22 cellular contexts compared by ENCODE assay signal in genomic region chr7:158935062-158935461, GRCh38.
DNase-seq lines count a peak whose midpoint lies in the region; ATAC-seq, FAIRE-seq and TF ChIP-seq lines count a peak whose summit lies in the region.
"Had no signal": no experiment of that assay in that cellular context is flagged by ENCODE, and none has a peak within 500 bp of the region (broad histone marks: within the 10 kb centered on the region; RNA-seq: fewer than 3 reads in every experiment).

No MANE protein-coding gene starts in this region.

- TF ChIP-seq CTCF in right lobe of liver (IDR thresholded peaks at IDR 0.05) (no peak), pancreas (IDR thresholded peaks at IDR 0.05) (no peak)

- no peak overlapping the region for H3K4me3 Mint-ChIP-seq in stimulated activated effector memory CD8-positive, alpha-beta T cell treated with anti-CD3 and anti-CD28 coated beads, Interleukin-12 subunit alpha, Interleukin-12 subunit beta, amount 100 ng/mL, for 72 hours
- H3K4me3 Mint-ChIP-seq: CD4-positive, alpha-beta T cell; CD8-positive, alpha-beta T cell had no signal

- no peaks in the 10 kb centered on the region for H3K4me1 Mint-ChIP-seq in stimulated activated effector memory CD8-positive, alpha-beta T cell treated with anti-CD3 and anti-CD28 coated beads, Interleukin-12 subunit alpha, Interleukin-12 subunit beta, amount 100 ng/mL, for 72 hours

- peaks cover 27% of the 10 kb centered on the region for H3K36me3 Mint-ChIP-seq in stimulated activated effector memory CD8-positive, alpha-beta T cell treated with anti-CD3 and anti-CD28 coated beads, Interleukin-12 subunit alpha, Interleukin-12 subunit beta, amount 100 ng/mL, for 72 hours

- intact Hi-C loops in right lobe of liver (cut with DNase I) (no loop called here), pancreas (cut with DNase I) (no loop called here)

- H3K27ac Mint-ChIP-seq in stimulated activated effector memory CD8-positive, alpha-beta T cell treated with anti-CD3 and anti-CD28 coated beads, Interleukin-12 subunit alpha, Interleukin-12 subunit beta, amount 100 ng/mL, for 72 hours: no peak overlapping the region
- H3K27ac Mint-ChIP-seq: CD4-positive, alpha-beta T cell; CD8-positive, alpha-beta T cell had no signal

- ATAC-seq in left lobe of liver (peak; percentile 81), right lobe of liver (peak; percentile 35 to 70 (median 55)), pancreas (peak; percentile 46 to 71 (median 62)), GM21717 (IDR thresholded peaks at IDR 0.05; ENCODE audit: unreplicated experiment) (no peak)
- ATAC-seq in stimulated activated effector memory CD8-positive, alpha-beta T cell treated with anti-CD3 and anti-CD28 coated beads, Interleukin-12 subunit alpha, Interleukin-12 subunit beta, amount 100 ng/mL, for 72 hours: no peak
- ATAC-seq: CD8-positive, alpha-beta T cell had no signal

- H3K9me3 ChIP-seq in right lobe of liver (no peaks in the 10 kb centered on the region), pancreas (no peaks in the 10 kb centered on the region)
- H3K9me3 ChIP-seq: BE2C, Caco-2 had no signal

- no peak for FAIRE-seq in pancreas (lab: Jason Lieb, UNC)
- FAIRE-seq: A204.1, D721Med, G401.6, GM12891 had no signal

- peaks cover 19% of the 10 kb centered on the region for H3K9me3 Mint-ChIP-seq in stimulated activated effector memory CD8-positive, alpha-beta T cell treated with anti-CD3 and anti-CD28 coated beads, Interleukin-12 subunit alpha, Interleukin-12 subunit beta, amount 100 ng/mL, for 72 hours

- DNase-seq in left lobe of liver (ENCODE audit: low spot score) (no peak), right lobe of liver (no peak), pancreas (no peak), GM19238 (ENCODE audit: insufficient read length, low spot score) (no peak), iPS-NIHi11 (ENCODE audit: low spot score) (no peak)
- DNase-seq in stimulated activated effector memory CD8-positive, alpha-beta T cell treated with anti-CD3 and anti-CD28 coated beads, Interleukin-12 subunit alpha, Interleukin-12 subunit beta, amount 100 ng/mL, for 72 hours (ENCODE audit: low spot score in 2 of 2): no peak
- DNase-seq: 8988T; ACHN; BE2C; C1 segment of cervical spinal cord; Caco-2; Calu3; CD4-positive, alpha-beta T cell; CD8-positive, alpha-beta T cell; DMS79 treated with DMSO at 0.1 percent for 48 hours; GF-D8 had no signal

- H3K36me3 ChIP-seq in right lobe of liver: no peaks in the 10 kb centered on the region
- H3K36me3 ChIP-seq in pancreas: peaks cover 0 to 4% (median 0%) of the 10 kb centered on the region in 3 donors

- H3K27ac ChIP-seq in right lobe of liver (peak overlapping the region in 2 of 3 donors; percentile 9 to 16), pancreas (no peak overlapping the region)
- H3K27ac ChIP-seq: BLaER1 had no signal

- no peaks in the 10 kb centered on the region for H3K27me3 ChIP-seq in right lobe of liver
- no peaks in the 10 kb centered on the region for H3K27me3 ChIP-seq in pancreas
- H3K27me3 ChIP-seq: BE2C, BLaER1 had no signal

- H3K4me1 ChIP-seq in right lobe of liver (no peaks in the 10 kb centered on the region), pancreas (peaks cover 0 to 4% (median 0%) of the 10 kb centered on the region in 3 donors)
- H3K4me1 ChIP-seq: BE2C, BLaER1, Caco-2 had no signal

- 72% methylated on average over 5 of the region's 5 CpGs for WGBS in right lobe of liver (ENCODE audit: insufficient coverage, low coverage, low lambda C conversion rate, missing lambda C conversion rate)
- 56 to 63% methylated on average over 5 of the region's 5 CpGs for WGBS in pancreas, 2 donors

- no peak overlapping the region for H3K4me3 ChIP-seq in right lobe of liver
- no peak overlapping the region for H3K4me3 ChIP-seq in pancreas
- H3K4me3 ChIP-seq: BLaER1 had no signal

- TF ChIP-seq POLR2A in right lobe of liver (IDR thresholded peaks at IDR 0.05): no peak

Comparison
In these comparisons a context has a peak if more than half of its experiments do, and no peak if none do; other contexts are left out.
1. ATAC-seq: peak in left lobe of liver (single experiment), right lobe of liver (4 of 4) and pancreas (4 of 4); none in GM21717 (single experiment) and stimulated activated effector memory CD8-positive, alpha-beta T cell treated with anti-CD3 and anti-CD28 coated beads, Interleukin-12 subunit alpha, Interleukin-12 subunit beta, amount 100 ng/mL, for 72 hours (single experiment).
2. H3K27ac ChIP-seq: peak in right lobe of liver (2 of 3); none in pancreas (0 of 4).